In the genomic region with DNA sequence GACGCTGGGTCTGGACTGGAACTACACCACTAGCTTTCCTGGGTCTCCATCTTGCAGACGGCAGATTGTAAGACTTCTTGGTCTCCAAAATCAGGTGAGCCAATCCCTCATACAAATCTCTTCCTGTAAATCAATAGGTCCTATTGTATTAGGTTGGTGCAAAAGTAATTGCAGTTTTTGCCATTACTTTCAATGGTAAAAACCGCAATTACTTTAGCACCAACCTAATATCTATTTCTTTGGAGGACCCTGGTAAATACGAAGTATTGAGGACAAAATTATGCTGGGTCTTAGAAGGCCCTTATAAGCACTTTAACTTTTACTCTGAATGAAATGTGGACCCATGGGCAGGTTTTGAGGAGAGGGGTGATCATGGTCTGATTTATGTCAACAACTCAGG, we compare ENCODE assay signal across 7 cellular contexts.
"Had no signal": no experiment of that assay in that cellular context is flagged by ENCODE, and none has a peak within 500 bp of the region (broad histone marks: within the 10 kb centered on the region; RNA-seq: fewer than 3 reads in every experiment).

No MANE protein-coding gene starts in this region.

- FAIRE-seq: G401.6, GM12891, GM12892, GM18507, GM19239 had no signal

- DNase-seq: GDM1, GF-D8 had no signal
